Comparison of ENCODE assay signal across 10 cellular contexts in genomic region chr1:150551049-150551783, GRCh38. TPM values are rescaled to one million over a fixed set of nuclear protein-coding genes. Genes with fewer than 3 reads are reported as not detected.
A peak's percentile ranks its signal among the peaks of the same experiment; 100 is the strongest.
DNase-seq lines count a peak whose midpoint lies in the region; ATAC-seq and TF ChIP-seq lines count a peak whose summit lies in the region.
"Had no signal": no experiment of that assay in that cellular context is flagged by ENCODE, and none has a peak within 500 bp of the region (broad histone marks: within the 10 kb centered on the region; RNA-seq: fewer than 3 reads in every experiment).

No MANE protein-coding gene starts in this region.

- H3K4ac ChIP-seq in IMR-90 (ENCODE audit: low read depth, low read length): peak overlapping the region; percentile 27; the same call in 1 of the 2 replicates

- BruUV-seq in A673 (replicated peaks; lab: Mats Ljungman, UMichigan) (no TSS peak), IMR-90 (replicated peaks; lab: Mats Ljungman, UMichigan) (no TSS peak)

- H2AFZ ChIP-seq in IMR-90 (replicated peaks; ENCODE audit: low read length, poor library complexity): no peak overlapping the region

- H2BK120ac ChIP-seq in IMR-90 (ENCODE audit: low read depth, low read length): no peak overlapping the region; the same call in 1 of the 2 replicates

- H4K20me1 ChIP-seq in IMR-90 (ENCODE audit: insufficient read depth, low read length): no peaks in the 10 kb centered on the region; the same call in none of the 2 replicates

- H4K5ac ChIP-seq in IMR-90 (ENCODE audit: low read depth, low read length): no peak overlapping the region

- peak overlapping the region; percentile 75 for H2AK5ac ChIP-seq in IMR-90 (ENCODE audit: low read depth, low read length)

- H3K27me3 ChIP-seq in A673 (replicated peaks; ENCODE audit: insufficient read depth, low read depth, low read length, poor library complexity) (no peaks in the 10 kb centered on the region), IMR-90 (ENCODE audit: control insufficient read depth, insufficient read depth, low read length) (no peaks in the 10 kb centered on the region)

- H3K14ac ChIP-seq in IMR-90 (replicated peaks; ENCODE audit: low read depth, low read length): no peak overlapping the region

- TF ChIP-seq POLR2A in IMR-90 (IDR thresholded peaks at IDR 0.05; ENCODE audit: low read depth, low read length): no peak

- CTCF ChIA-PET in A673 (lab: Charles Lee): interaction anchor here (0.7 to 2.1 kb wide), 2 partner anchors 9 to 19 kb away, joined by 7 to 13 read pairs; no protein-coding TSS in a partner anchor
- CTCF ChIA-PET in IMR-90 (lab: Yijun Ruan, JAX): interaction anchor here (1.0 kb wide), 1 partner anchor 10 kb away, joined by 3 read pairs; no protein-coding TSS in a partner anchor

- H3K9me3 Mint-ChIP-seq in effector memory CD8-positive, alpha-beta T cell: no peaks in the 10 kb centered on the region
- H3K9me3 Mint-ChIP-seq in nephron progenitor cell: no peaks in the 10 kb centered on the region

- H3K4me3 ChIP-seq in A673 (ENCODE audit: low read depth, low read length, poor library complexity, severe bottlenecking) (no peak overlapping the region), IMR-90 (ENCODE audit: insufficient read depth, low read depth, low read length) (no peak overlapping the region)

- peaks cover 27% of the 10 kb centered on the region for H3K36me3 Mint-ChIP-seq in effector memory CD8-positive, alpha-beta T cell (ENCODE audit: insufficient read depth)
- no peaks in the 10 kb centered on the region for H3K36me3 Mint-ChIP-seq in nephron progenitor cell (ENCODE audit: low read depth)

- peaks cover 10% of the 10 kb centered on the region for H3K9me1 ChIP-seq in IMR-90 (ENCODE audit: insufficient read depth, low read length)

- intact Hi-C loops in A673 (cut with micrococcal nuclease; ENCODE audit: unreplicated experiment): no loop called here
- intact Hi-C loops in IMR-90 (cut with micrococcal nuclease): no loop called here

- H2BK15ac ChIP-seq in IMR-90 (ENCODE audit: low read depth, low read length): peak overlapping the region; percentile 71; the same call in 2 of the 3 replicates

- peak overlapping the region; percentile 35; the same call in 1 of the 2 replicates for H3K23ac ChIP-seq in IMR-90 (ENCODE audit: low read depth, low read length)

- H3K4me3 Mint-ChIP-seq in effector memory CD8-positive, alpha-beta T cell: peak overlapping the region in 1 of 2 donors; percentile 47
- H3K4me3 Mint-ChIP-seq in nephron progenitor cell: no peak overlapping the region

- DNase-seq in A673 (ENCODE audit: low spot score): peak; percentile 63
- no peak for DNase-seq in IMR-90
- DNase-seq in effector memory CD8-positive, alpha-beta T cell: no peak
- no peak for DNase-seq in nephron progenitor cell
- no peak for DNase-seq in stimulated activated CD4-positive, alpha-beta T cell treated with anti-CD3 and anti-CD28 coated beads, Interleukin-2, amount 100 ng/mL, for 48 hours
- no peak for DNase-seq in COR-L47 (lab: John Stamatoyannopoulos, UW)
- DNase-seq: activated CD4-positive, alpha-beta T cell treated with anti-CD3 and anti-CD28 coated beads for 48 hours had no signal

- peaks cover 14 to 21% of the 10 kb centered on the region in 2 donors for H3K27me3 Mint-ChIP-seq in effector memory CD8-positive, alpha-beta T cell
- peaks cover 20% of the 10 kb centered on the region for H3K27me3 Mint-ChIP-seq in nephron progenitor cell (ENCODE audit: low read depth, poor library complexity)

- peak overlapping the region; percentile 67; the same call in 1 of the 2 replicates for H4K91ac ChIP-seq in IMR-90 (ENCODE audit: insufficient read depth, low read depth, low read length)

- peak overlapping the region; percentile 14 to 73; a peak in 1 of 4 replicates for H4K8ac ChIP-seq in IMR-90 (ENCODE audit: low read depth in 2 of 2, low read length in 2 of 2)

- no peaks in the 10 kb centered on the region for H3K36me3 ChIP-seq in A673 (ENCODE audit: insufficient read depth, low read length, poor library complexity, severe bottlenecking)
- peaks cover 5% of the 10 kb centered on the region for H3K36me3 ChIP-seq in IMR-90 (ENCODE audit: control insufficient read depth, insufficient read depth, low read length)

- H3K4me1 ChIP-seq in A673 (ENCODE audit: insufficient read depth, low read length, poor library complexity, severe bottlenecking) (peaks cover 10% of the 10 kb centered on the region), IMR-90 (ENCODE audit: control insufficient read depth, insufficient read depth, low read length) (peaks cover 26% of the 10 kb centered on the region)

- in situ Hi-C loops in IMR-90 (cut with MboI; ENCODE audit: low sequenced_read_pairs): loop anchor here (10.0 kb wide), 1 partner anchor 286 kb away; the partner anchor contains the start of gene APH1A

- H2AK9ac ChIP-seq in IMR-90 (replicated peaks; ENCODE audit: low read depth, low read length, poor library complexity): peak overlapping the region; percentile 45

- peaks cover 16 to 19% of the 10 kb centered on the region in 2 donors for H3K4me1 Mint-ChIP-seq in effector memory CD8-positive, alpha-beta T cell (ENCODE audit: low read depth in 2 of 2)
- H3K4me1 Mint-ChIP-seq in nephron progenitor cell: peaks cover 64% of the 10 kb centered on the region

- no peak overlapping the region for H2BK5ac ChIP-seq in IMR-90 (ENCODE audit: low read depth, low read length, poor library complexity, severe bottlenecking)

- no peak overlapping the region for H2BK20ac ChIP-seq in IMR-90 (ENCODE audit: low read depth, low read length)

- no peak overlapping the region; the same call in 1 of the 2 replicates for H3K56ac ChIP-seq in IMR-90 (ENCODE audit: extremely low read depth, insufficient read depth, low read length)

- no peak overlapping the region for H3K4me2 ChIP-seq in IMR-90 (ENCODE audit: low read depth, low read length)

- H3K79me1 ChIP-seq in IMR-90 (ENCODE audit: low read depth in 1 of 2, low read length in 2 of 2): peaks cover 3 to 45% of the 10 kb centered on the region in 2 experiments; a peak in 3 of 4 replicates

- no peak for TF ChIP-seq CTCF in A673 (conservative IDR thresholded peaks at IDR 0.05; ENCODE audit: low read depth, low read length)
- no peak for TF ChIP-seq CTCF in IMR-90 (conservative IDR thresholded peaks at IDR 0.05; ENCODE audit: low read depth, low read length)
- TF ChIP-seq CTCF in nephron progenitor cell (IDR thresholded peaks at IDR 0.05): no peak

- H3K9ac ChIP-seq in IMR-90 (ENCODE audit: low read depth, low read length): no peak overlapping the region

- no CpG with 5 or more reads among the region's 11 CpGs for WGBS in IMR-90 (ENCODE audit: extremely low coverage in 2 of 2, insufficient read length in 1 of 2), 2 experiments

- H3K27ac Mint-ChIP-seq in effector memory CD8-positive, alpha-beta T cell: peak overlapping the region; percentile 59
- peak overlapping the region; percentile 61 for H3K27ac Mint-ChIP-seq in nephron progenitor cell

- no peak for TF ChIP-seq RAD21 in IMR-90 (IDR thresholded peaks at IDR 0.05; ENCODE audit: low read length)

- dilution Hi-C loops in IMR-90 (cut with HindIII; ENCODE audit: low sequenced_read_pairs, unreplicated experiment): no loop called here

- no peak overlapping the region for H3K18ac ChIP-seq in IMR-90 (ENCODE audit: low read depth, low read length)

- H3K9me3 ChIP-seq in A673 (ENCODE audit: low read depth, low read length, poor library complexity, severe bottlenecking) (no peaks in the 10 kb centered on the region), IMR-90 (ENCODE audit: control insufficient read depth, insufficient read depth, low read length) (no peaks in the 10 kb centered on the region)

- H3K27ac ChIP-seq in A673 (ENCODE audit: low read depth, low read length, poor library complexity, severe bottlenecking) (no peak overlapping the region), IMR-90 (ENCODE audit: insufficient read depth, low read length) (no peak overlapping the region)

- ATAC-seq in IMR-90 (ENCODE audit: low read depth): no peak
- no peak for ATAC-seq in effector memory CD8-positive, alpha-beta T cell (replicated peaks)
- ATAC-seq in HG02759 (IDR thresholded peaks at IDR 0.05; ENCODE audit: unreplicated experiment): no peak
- ATAC-seq in HG03025 (IDR thresholded peaks at IDR 0.05; ENCODE audit: low FRiP score, unreplicated experiment): no peak

- POLR2A ChIA-PET in A673 (lab: Charles Lee; ENCODE audit: low non-redundant PET): no interaction called here
- POLR2A ChIA-PET in IMR-90 (lab: Charles Lee; ENCODE audit: unreplicated experiment): no interaction called here

TF ChIP-seq in IMR-90, 13 proteins besides CTCF, POLR2A, EP300 and RAD21 (continues in another document):
- TF ChIP-seq MXI1 (IDR thresholded peaks at IDR 0.05; ENCODE audit: borderline replicate concordance, low read depth, low read length) (no peak), MAZ (IDR thresholded peaks at IDR 0.05; ENCODE audit: borderline replicate concordance, low read depth, low read length) (no peak), SMC3 (IDR thresholded peaks at IDR 0.05; ENCODE audit: low read depth, low read length) (no peak), RCOR1 (IDR thresholded peaks at IDR 0.05; ENCODE audit: insufficient replicate concordance, low read length) (no peak), BHLHE40 (IDR thresholded peaks at IDR 0.05; ENCODE audit: low read depth, low read length) (no peak), NFE2L2 (IDR thresholded peaks at IDR 0.05; ENCODE audit: low read depth, low read length) (no peak)

RNA-seq across cellular contexts. Expression of gene ADAMTSL4, which starts 2.0 kb away (rescaled TPM):
- 0.31 TPM in 1 of 2 replicates, not detected in the other for total RNA-seq in A673 (2021)
- 0.54 and 0.56 TPM in 2 replicates for total RNA-seq in IMR-90 (2012; rRNA removed)
- polyA plus RNA-seq in IMR-90 (2012; rRNA removed): 11.3 and 12.2 TPM in 2 replicates
- polyA plus RNA-seq in IMR-90 (2012; cell fraction: cytosol; rRNA removed): 7.9 and 11.9 TPM in 2 replicates
- 44.4 and 63.5 TPM in 2 replicates for polyA plus RNA-seq in IMR-90 (2012; cell fraction: nucleus; rRNA removed; ENCODE audit: low replicate concordance)

RNA-seq across cellular contexts. Expression of gene MCL1, which starts 28.2 kb away (rescaled TPM):
- total RNA-seq in A673 (2021) (123 and 163 TPM in 2 replicates), IMR-90 (2012; rRNA removed) (142 and 212 TPM in 2 replicates)
- 79.5 and 88.4 TPM in 2 replicates for polyA plus RNA-seq in IMR-90 (2012; rRNA removed)
- polyA plus RNA-seq in IMR-90 (2012; cell fraction: cytosol; rRNA removed): 32.7 and 42.7 TPM in 2 replicates
- polyA plus RNA-seq in IMR-90 (2012; cell fraction: nucleus; rRNA removed; ENCODE audit: low replicate concordance): 327 and 737 TPM in 2 replicates

RNA-seq across cellular contexts. Expression of gene FALEC, which starts 35.7 kb away (rescaled TPM):
- total RNA-seq in A673 (2021): 1.6 TPM in 1 of 2 replicates, not detected in the other
- total RNA-seq in IMR-90 (2012; rRNA removed): not detected in 2 replicates
- polyA plus RNA-seq in IMR-90 (2012; rRNA removed): 0.26 TPM in 1 of 2 replicates, not detected in the other
- polyA plus RNA-seq in IMR-90 (2012; cell fraction: cytosol; rRNA removed): 0.12 TPM in 1 of 2 replicates, not detected in the other
- polyA plus RNA-seq in IMR-90 (2012; cell fraction: nucleus; rRNA removed; ENCODE audit: low replicate concordance): not detected in 2 replicates
- total RNA-seq: mononuclear cell had no signal

RNA-seq across cellular contexts. Expression of gene ECM1, which starts 43.3 kb away (rescaled TPM):
- total RNA-seq in A673 (2021) (55.9 and 61.2 TPM in 2 replicates), IMR-90 (2012; rRNA removed) (17.2 and 20.1 TPM in 2 replicates)
- polyA plus RNA-seq in IMR-90 (2012; rRNA removed): 230 and 264 TPM in 2 replicates
- 156 and 270 TPM in 2 replicates for polyA plus RNA-seq in IMR-90 (2012; cell fraction: cytosol; rRNA removed)
- polyA plus RNA-seq in IMR-90 (2012; cell fraction: nucleus; rRNA removed; ENCODE audit: low replicate concordance): 174 and 251 TPM in 2 replicates
